Comparison of ENCODE assay signal across 8 cellular contexts in the genomic region with DNA sequence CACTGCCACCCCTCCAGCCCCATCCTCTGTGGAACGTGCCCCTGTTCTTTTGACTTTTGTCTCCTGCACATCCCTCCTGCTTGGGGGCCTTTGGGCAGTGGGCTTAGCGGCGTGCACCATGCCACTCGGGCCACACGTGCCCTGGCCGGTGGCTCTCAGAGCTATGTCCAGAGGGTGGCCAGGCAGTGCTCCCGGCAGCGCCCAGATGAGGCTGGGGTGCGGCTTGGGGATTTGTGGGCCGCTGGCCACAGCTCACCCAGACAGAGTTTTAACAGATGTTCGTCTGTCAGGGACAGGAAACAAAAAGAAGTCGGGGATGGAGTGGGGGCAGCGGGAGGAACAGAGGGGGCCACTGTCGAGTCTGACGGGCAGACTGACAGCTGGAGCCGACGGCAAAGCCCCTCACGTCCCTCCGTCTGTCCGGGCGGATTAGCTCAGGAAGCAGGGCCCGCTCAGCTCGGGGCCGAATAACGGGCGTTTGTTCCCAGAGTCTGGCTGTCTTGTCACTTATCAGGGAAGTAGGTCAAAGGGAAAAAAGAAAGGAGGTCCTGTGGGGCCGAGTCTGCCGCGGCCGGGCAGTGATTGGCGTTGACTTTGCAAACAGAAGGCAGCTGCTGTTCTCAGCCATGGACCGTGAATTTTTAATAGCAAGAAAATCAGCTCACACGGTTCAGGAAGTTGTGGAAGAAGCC.
DNase-seq lines count a peak whose midpoint lies in the region; ATAC-seq and TF ChIP-seq lines count a peak whose summit lies in the region.

No MANE protein-coding gene starts in this region.

- ATAC-seq in gastrocnemius medialis (peak; percentile 24 to 29), GM21717 (IDR thresholded peaks at IDR 0.05; ENCODE audit: unreplicated experiment) (no peak), HG03196 (IDR thresholded peaks at IDR 0.05; ENCODE audit: unreplicated experiment) (no peak)

- H3K27me3 ChIP-seq in adipocyte (replicated peaks; ENCODE audit: control insufficient read depth, insufficient read depth, low read length) (no peaks in the 10 kb centered on the region), right atrium auricular region (no peaks in the 10 kb centered on the region), gastrocnemius medialis (no peaks in the 10 kb centered on the region), HAP-1 (ENCODE audit: low read depth) (no peaks in the 10 kb centered on the region)

- in situ Hi-C loops in gastrocnemius medialis (cut with MboI; ENCODE audit: low sequenced_read_pairs in 4 of 4) (no loop called here), HAP-1 (cut with MboI; ENCODE audit: low sequenced_read_pairs) (no loop called here)

- peaks cover 66% of the 10 kb centered on the region for H3K4me1 ChIP-seq in adipocyte (ENCODE audit: control insufficient read depth, insufficient read depth, low read length)
- peaks cover 0 to 87% of the 10 kb centered on the region in 2 donors for H3K4me1 ChIP-seq in right atrium auricular region
- H3K4me1 ChIP-seq in gastrocnemius medialis: peaks cover 59 to 68% of the 10 kb centered on the region in 2 donors
- H3K4me1 ChIP-seq in HAP-1: no peaks in the 10 kb centered on the region

- intact Hi-C loops in gastrocnemius medialis (cut with DNase I; ENCODE audit: low total_unique reads): no loop called here

- H3K9me3 ChIP-seq in adipocyte (ENCODE audit: control insufficient read depth, low read length) (no peaks in the 10 kb centered on the region), right atrium auricular region (no peaks in the 10 kb centered on the region), gastrocnemius medialis (no peaks in the 10 kb centered on the region), HAP-1 (no peaks in the 10 kb centered on the region)

- no peak for TF ChIP-seq CTCF in right atrium auricular region (IDR thresholded peaks at IDR 0.05)
- TF ChIP-seq CTCF in gastrocnemius medialis (IDR thresholded peaks at IDR 0.05 in 4 of 5, conservative IDR thresholded peaks at IDR 0.05 in 1 of 5): no peak

- H3K4me3 ChIP-seq in adipocyte (ENCODE audit: low read length) (peak overlapping the region; percentile 46), right atrium auricular region (peak overlapping the region; percentile 16 to 21), gastrocnemius medialis (peak overlapping the region; percentile 8 to 46 (median 28)), HAP-1 (no peak overlapping the region)

- peak overlapping the region; percentile 90 for H3K9ac ChIP-seq in adipocyte (ENCODE audit: low read length)

- DNase-seq in EH (ENCODE audit: low read depth) (peak; percentile 64), adipocyte (ENCODE audit: low read depth) (peak; percentile 59), right atrium auricular region (ENCODE audit: low spot score) (peak; percentile 83), gastrocnemius medialis (no peak), HAP-1 (ENCODE audit: low spot score in 2 of 2) (no peak)
- DNase-seq in stimulated activated CD4-positive, alpha-beta T cell treated with anti-CD3 and anti-CD28 coated beads, Interleukin-4, amount 100 ng/mL, for 1 hour: no peak

- no peak for TF ChIP-seq POLR2A in gastrocnemius medialis (IDR thresholded peaks at IDR 0.05)

- H3K27ac ChIP-seq in right atrium auricular region (peak overlapping the region; percentile 86 to 93), gastrocnemius medialis (peak overlapping the region; percentile 50 to 77 (median 62))

- H3K36me3 ChIP-seq in adipocyte (ENCODE audit: control insufficient read depth, insufficient read depth, low read length, severe bottlenecking) (no peaks in the 10 kb centered on the region), right atrium auricular region (no peaks in the 10 kb centered on the region), gastrocnemius medialis (no peaks in the 10 kb centered on the region), HAP-1 (replicated peaks) (no peaks in the 10 kb centered on the region)

Comparison
In these comparisons a context has a peak if more than half of its experiments do, and no peak if none do; other contexts are left out.
1. DNase-seq: peak in EH (single experiment), adipocyte (single experiment) and right atrium auricular region (single experiment); none in gastrocnemius medialis (0 of 2), HAP-1 (0 of 2) and stimulated activated CD4-positive, alpha-beta T cell treated with anti-CD3 and anti-CD28 coated beads, Interleukin-4, amount 100 ng/mL, for 1 hour (single experiment).
2. ATAC-seq: peak in gastrocnemius medialis (2 of 2); none in GM21717 (single experiment) and HG03196 (single experiment).